In genomic region chr1:66182551-66183178, GRCh38 we compare ENCODE assay signal across 1 cellular context.
TF ChIP-seq lines count a peak whose summit lies in the region.

No MANE protein-coding gene starts in this region.

TF ChIP-seq in SK-N-SH, 30 proteins besides CTCF, POLR2A, EP300 and RAD21 (continued from another document):
- TF ChIP-seq REST (IDR thresholded peaks at IDR 0.05; ENCODE audit: low read depth, low read length) (no peak), FOXJ3 (CRISPR knock-in tag; IDR thresholded peaks at IDR 0.05) (no peak; the same call in 1 of the 2 replicates), RFX5 (IDR thresholded peaks at IDR 0.05; ENCODE audit: low read length) (no peak), TAF1 (IDR thresholded peaks at IDR 0.05; ENCODE audit: borderline replicate concordance, low read depth, low read length) (no peak), EZH2phosphoT487 (IDR thresholded peaks at IDR 0.05; ENCODE audit: borderline replicate concordance, low read depth) (no peak), POLR2AphosphoS5 (IDR thresholded peaks at IDR 0.05; ENCODE audit: low read depth, low read length) (no peak), SMC3 (IDR thresholded peaks at IDR 0.05; ENCODE audit: low read depth, low read length) (no peak)
